ENCODE assay signal across 8 cellular contexts in the genomic region with DNA sequence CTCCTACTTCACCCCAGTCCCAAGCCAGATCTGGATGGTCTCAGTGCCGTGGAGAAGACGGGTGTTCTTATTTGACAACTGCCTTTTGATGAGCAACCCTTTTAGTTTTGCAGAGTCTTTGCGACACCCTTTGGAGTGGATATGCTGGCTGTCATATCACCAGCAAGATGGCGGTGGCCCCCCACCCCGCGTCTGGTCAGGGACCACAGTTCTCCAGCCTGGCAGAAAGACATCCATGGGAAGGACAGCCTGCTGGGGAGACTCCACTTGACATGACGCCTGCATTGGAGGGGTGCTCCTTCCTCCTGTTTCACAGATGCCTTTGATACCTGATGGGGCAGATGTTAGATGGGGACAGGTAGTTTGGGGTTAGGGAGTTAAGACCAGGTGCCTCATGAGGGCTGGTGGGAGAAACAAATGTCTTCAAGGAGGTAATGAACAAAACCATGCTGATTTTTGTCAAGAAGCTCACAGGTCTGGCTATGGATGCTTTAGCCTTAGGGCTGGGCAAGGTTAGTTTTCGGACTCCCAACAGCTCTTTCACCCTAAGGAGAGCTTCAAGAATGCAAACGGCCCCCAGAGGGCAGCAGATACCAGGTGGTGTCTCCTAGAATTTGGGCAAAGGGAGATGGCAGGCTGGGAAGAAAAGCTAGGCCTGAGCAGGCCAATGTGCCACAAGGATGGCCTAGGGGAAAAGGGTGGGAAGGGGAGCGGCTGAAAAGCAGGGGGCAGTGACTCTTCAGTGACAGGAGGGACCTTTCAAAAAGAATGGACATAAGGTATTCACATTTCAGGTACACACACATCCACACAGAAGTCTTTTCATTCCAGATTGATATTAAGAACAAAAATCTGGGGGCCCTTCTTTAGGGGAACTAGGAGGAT.
DNase-seq lines count a peak whose midpoint lies in the region; ATAC-seq and TF ChIP-seq lines count a peak whose summit lies in the region.

No MANE protein-coding gene starts in this region.

- DNase-seq in AG08395 (ENCODE audit: low spot score) (peak; percentile 71), RKO (ENCODE audit: low spot score) (peak; percentile 41), astrocyte of the spinal cord (ENCODE audit: low read depth, low spot score) (peak; percentile 45), kidney epithelial cell (ENCODE audit: low read depth) (no peak)
- DNase-seq in stimulated activated naive CD8-positive, alpha-beta T cell treated with anti-CD3 and anti-CD28 coated beads, Interleukin-15, Interleukin-2, amounts not matched to agents 100 U/mL and 50 U/mL, for 24 hours = peak; percentile 56

- H3K36me3 ChIP-seq in kidney epithelial cell (ENCODE audit: control insufficient read depth, insufficient read depth, low read length) = peaks cover 9% of the 10 kb centered on the region

- no peaks in the 10 kb centered on the region for H3K27me3 ChIP-seq in kidney epithelial cell (ENCODE audit: control insufficient read depth, insufficient read depth, low read length)

- TF ChIP-seq CTCF in GM12875 (IDR thresholded peaks at IDR 0.05; ENCODE audit: borderline replicate concordance, insufficient read depth, low read depth, low read length) (peak; percentile 43; the same call in 1 of the 2 replicates), astrocyte of the spinal cord (IDR thresholded peaks at IDR 0.05; ENCODE audit: low read depth, low read length) (peak; percentile 67), kidney epithelial cell (IDR thresholded peaks at IDR 0.05; ENCODE audit: insufficient read depth, low read length, poor library complexity, severe bottlenecking) (peak; percentile 42)

- ATAC-seq in stimulated activated naive CD8-positive, alpha-beta T cell treated with anti-CD3 and anti-CD28 coated beads, Interleukin-15, Interleukin-2, amounts not matched to agents 100 U/mL and 50 U/mL, for 24 hours = no peak
- ATAC-seq in GM18520 (IDR thresholded peaks at IDR 0.05; ENCODE audit: unreplicated experiment) = no peak
- no peak for ATAC-seq in HG03457 (IDR thresholded peaks at IDR 0.05; ENCODE audit: unreplicated experiment)

- H3K4me3 ChIP-seq in GM12875 (ENCODE audit: low read depth, low read length) = no peak overlapping the region
- no peak overlapping the region for H3K4me3 ChIP-seq in astrocyte of the spinal cord (ENCODE audit: low read depth, low read length)
- H3K4me3 ChIP-seq in kidney epithelial cell (ENCODE audit: low read depth, low read length) = no peak overlapping the region

- in situ Hi-C loops in astrocyte of the spinal cord (cut with HindIII; ENCODE audit: low sequenced_read_pairs) = loop anchor here (25.0 kb wide), 1 partner anchor 394 kb away; no protein-coding TSS in a partner anchor
